In the genomic region with DNA sequence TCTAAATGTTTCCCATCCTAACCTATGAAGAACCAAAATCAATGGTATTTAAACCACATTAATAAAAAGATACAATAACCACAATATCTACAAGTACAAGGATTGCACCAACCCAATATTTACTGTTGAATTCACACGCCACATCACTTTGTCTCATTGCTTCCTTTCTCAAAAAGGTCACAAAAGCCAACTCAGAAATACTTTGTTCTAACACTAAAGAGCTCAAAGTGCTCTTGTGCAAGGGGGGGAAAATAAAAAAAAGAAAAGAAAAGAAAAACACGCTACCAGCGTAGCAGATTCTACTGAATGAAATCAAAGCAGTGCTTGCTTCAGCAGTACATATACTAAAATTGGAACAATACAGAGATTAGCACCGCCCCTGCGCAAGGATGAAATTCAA, we compare ENCODE assay signal across 15 cellular contexts. TPM values are rescaled to one million over a fixed set of nuclear protein-coding genes. Genes with fewer than 3 reads are reported as not detected.
DNase-seq lines count a peak whose midpoint lies in the region; ATAC-seq and TF ChIP-seq lines count a peak whose summit lies in the region.
"Had no signal": no experiment of that assay in that cellular context is flagged by ENCODE, and none has a peak within 500 bp of the region (broad histone marks: within the 10 kb centered on the region; RNA-seq: fewer than 3 reads in every experiment).

No MANE protein-coding gene starts in this region.

- no peaks in the 10 kb centered on the region for H3K27me3 Mint-ChIP-seq in T-helper 17 cell
- H3K27me3 Mint-ChIP-seq in neural crest cell (ENCODE audit: low read depth), result no peaks in the 10 kb centered on the region
- no peaks in the 10 kb centered on the region for H3K27me3 Mint-ChIP-seq in CD14-positive monocyte (ENCODE audit: low read depth in 3 of 3)
- H3K27me3 Mint-ChIP-seq: CD4-positive, CD25-positive, alpha-beta regulatory T cell had no signal

- H3K9me3 ChIP-seq in HAP-1, result no peaks in the 10 kb centered on the region
- H3K9me3 ChIP-seq in T-helper 17 cell (ENCODE audit: control insufficient read depth, low read length, poor library complexity, severe bottlenecking), result no peaks in the 10 kb centered on the region

- H3K27ac Mint-ChIP-seq in T-helper 17 cell, result no peak overlapping the region
- peak overlapping the region; percentile 1 for H3K27ac Mint-ChIP-seq in neural crest cell (ENCODE audit: unreplicated experiment)
- H3K27ac Mint-ChIP-seq in CD14-positive monocyte, result no peak overlapping the region
- H3K27ac Mint-ChIP-seq: CD4-positive, CD25-positive, alpha-beta regulatory T cell; CD8-positive, alpha-beta T cell; HFFc6 had no signal

- H3K4me1 ChIP-seq in HAP-1, result peaks cover 10% of the 10 kb centered on the region; the same call in 1 of the 2 replicates
- H3K4me1 ChIP-seq: Caco-2 had no signal

- H3K4me3 ChIP-seq in HAP-1, result no peak overlapping the region

- H3K36me3 Mint-ChIP-seq in T-helper 17 cell (ENCODE audit: low read depth) (no peaks in the 10 kb centered on the region), neural crest cell (ENCODE audit: low read depth) (peaks cover 31% of the 10 kb centered on the region), CD14-positive monocyte (peaks cover 4% of the 10 kb centered on the region in 2 donors)
- H3K36me3 Mint-ChIP-seq: CD4-positive, CD25-positive, alpha-beta regulatory T cell had no signal

- in situ Hi-C loops in HAP-1 (cut with MboI; ENCODE audit: low sequenced_read_pairs), result no loop called here

- peaks cover 2% of the 10 kb centered on the region for H3K4me1 Mint-ChIP-seq in T-helper 17 cell
- H3K4me1 Mint-ChIP-seq in neural crest cell, result peaks cover 22% of the 10 kb centered on the region
- H3K4me1 Mint-ChIP-seq in CD14-positive monocyte, result no peaks in the 10 kb centered on the region
- H3K4me1 Mint-ChIP-seq: CD4-positive, CD25-positive, alpha-beta regulatory T cell had no signal

- ATAC-seq in T-helper 17 cell (no peak), HG02852 (IDR thresholded peaks at IDR 0.05; ENCODE audit: unreplicated experiment) (no peak)
- ATAC-seq: CD8-positive, alpha-beta T cell had no signal

- H3K4me3 Mint-ChIP-seq in T-helper 17 cell (peak overlapping the region; percentile 5), neural crest cell (no peak overlapping the region), CD14-positive monocyte (no peak overlapping the region)
- H3K4me3 Mint-ChIP-seq: CD4-positive, CD25-positive, alpha-beta regulatory T cell; CD8-positive, alpha-beta T cell; HFFc6 had no signal

- H3K36me3 ChIP-seq in HAP-1 (replicated peaks), result no peaks in the 10 kb centered on the region

- DNase-seq in HAP-1 (ENCODE audit: low spot score in 2 of 2), result peak; percentile 28 to 37
- DNase-seq in T-helper 17 cell, result no peak
- no peak for DNase-seq in neural crest cell (ENCODE audit: low read depth, low spot score)
- DNase-seq in CD14-positive monocyte (ENCODE audit: low spot score), result no peak
- DNase-seq in effector CD8-positive, alpha-beta T cell (lab: John Stamatoyannopoulos, UW), result no peak
- DNase-seq: C1 segment of cervical spinal cord; Caco-2; CD4-positive, CD25-positive, alpha-beta regulatory T cell; CD8-positive, alpha-beta T cell; DMS153; DND-41; GOT3; H7; HFFc6 had no signal

- peaks cover 11% of the 10 kb centered on the region for H3K9me3 Mint-ChIP-seq in neural crest cell
- H3K9me3 Mint-ChIP-seq in CD14-positive monocyte, result peaks cover 12 to 18% (median 15%) of the 10 kb centered on the region in 7 donors

- no peak for TF ChIP-seq CTCF in neural crest cell (conservative IDR thresholded peaks at IDR 0.05)
- no peak for TF ChIP-seq CTCF in CD14-positive monocyte (IDR thresholded peaks at IDR 0.05)

- H3K27me3 ChIP-seq in HAP-1 (ENCODE audit: low read depth), result no peaks in the 10 kb centered on the region

- intact Hi-C loops in CD14-positive monocyte (cut with micrococcal nuclease), result no loop called here

RNA-seq across cellular contexts. Expression of a gene that starts 10.5 kb away (rescaled TPM):
- 1 to 10 TPM; 3.2 to 9.4 TPM for total RNA-seq in T-helper 17 cell
- total RNA-seq in neural crest cell, result 38.4 and 40.3 TPM in 2 replicates
- under 1 TPM; 0.13 to 0.72 TPM for polyA plus RNA-seq in CD14-positive monocyte

Comparison
In these comparisons a context has a peak if more than half of its experiments do, and no peak if none do; other contexts are left out.
1. DNase-seq: peak in HAP-1 (2 of 2); none in T-helper 17 cell (0 of 3), neural crest cell (single experiment), CD14-positive monocyte (single experiment) and effector CD8-positive, alpha-beta T cell (single experiment).